In genomic region chr16:2019919-2020831, GRCh38 we compare ENCODE assay signal across 1 cellular context.
TF ChIP-seq lines count a peak whose summit lies in the region.

No MANE protein-coding gene starts in this region.

TF ChIP-seq in K562, 482 proteins besides CTCF, POLR2A, EP300 and RAD21 (continued from another document and continues in another):
- no peak for TF ChIP-seq MNT (conservative IDR thresholded peaks at IDR 0.05)
- no peak for TF ChIP-seq ZNF143 (CRISPR knock-in tag; IDR thresholded peaks at IDR 0.05)
- TF ChIP-seq ZBTB43 (CRISPR knock-in tag; IDR thresholded peaks at IDR 0.05) = no peak
- TF ChIP-seq DEAF1 (CRISPR knock-in tag; IDR thresholded peaks at IDR 0.05) = no peak
- no peak for TF ChIP-seq TEAD2 (tag; IDR thresholded peaks at IDR 0.05)
- no peak for TF ChIP-seq TEAD1 (CRISPR knock-in tag; IDR thresholded peaks at IDR 0.05)
- TF ChIP-seq MCM7 (IDR thresholded peaks at IDR 0.05) = no peak
- TF ChIP-seq ZNF586 (CRISPR knock-in tag; conservative IDR thresholded peaks at IDR 0.05) = no peak
- no peak for TF ChIP-seq ZNF311 (CRISPR knock-in tag; IDR thresholded peaks at IDR 0.05)
- TF ChIP-seq ZFP36 (IDR thresholded peaks at IDR 0.05; ENCODE audit: low read depth, low read length, partially characterized antibody) = no peak
- peak; percentile 99 for TF ChIP-seq ZBTB33 (CRISPR knock-in tag; IDR thresholded peaks at IDR 0.05)
- no peak for TF ChIP-seq EZH2 (IDR thresholded peaks at IDR 0.05; ENCODE audit: borderline replicate concordance, low read depth, low read length)
- TF ChIP-seq, protein P1, sequence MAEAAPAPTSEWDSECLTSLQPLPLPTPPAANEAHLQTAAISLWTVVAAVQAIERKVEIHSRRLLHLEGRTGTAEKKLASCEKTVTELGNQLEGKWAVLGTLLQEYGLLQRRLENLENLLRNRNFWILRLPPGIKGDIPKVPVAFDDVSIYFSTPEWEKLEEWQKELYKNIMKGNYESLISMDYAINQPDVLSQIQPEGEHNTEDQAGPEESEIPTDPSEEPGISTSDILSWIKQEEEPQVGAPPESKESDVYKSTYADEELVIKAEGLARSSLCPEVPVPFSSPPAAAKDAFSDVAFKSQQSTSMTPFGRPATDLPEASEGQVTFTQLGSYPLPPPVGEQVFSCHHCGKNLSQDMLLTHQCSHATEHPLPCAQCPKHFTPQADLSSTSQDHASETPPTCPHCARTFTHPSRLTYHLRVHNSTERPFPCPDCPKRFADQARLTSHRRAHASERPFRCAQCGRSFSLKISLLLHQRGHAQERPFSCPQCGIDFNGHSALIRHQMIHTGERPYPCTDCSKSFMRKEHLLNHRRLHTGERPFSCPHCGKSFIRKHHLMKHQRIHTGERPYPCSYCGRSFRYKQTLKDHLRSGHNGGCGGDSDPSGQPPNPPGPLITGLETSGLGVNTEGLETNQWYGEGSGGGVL (CRISPR knock-in tag; IDR thresholded peaks at IDR 0.05) = no peak
- TF ChIP-seq ZFP30 (CRISPR knock-in tag; IDR thresholded peaks at IDR 0.05; ENCODE audit: borderline replicate concordance) = no peak
- peak; percentile 62 for TF ChIP-seq EGR1 (conservative IDR thresholded peaks at IDR 0.05)
- no peak for TF ChIP-seq ZNF589 (CRISPR knock-in tag; IDR thresholded peaks at IDR 0.05; ENCODE audit: low read depth)
- no peak for TF ChIP-seq DPF2 (IDR thresholded peaks at IDR 0.05)
- TF ChIP-seq HSF4 (CRISPR knock-in tag; IDR thresholded peaks at IDR 0.05; ENCODE audit: borderline replicate concordance) = no peak
- no peak for TF ChIP-seq TCFL5 (CRISPR knock-in tag; conservative IDR thresholded peaks at IDR 0.05)
- no peak for TF ChIP-seq XRCC3 (IDR thresholded peaks at IDR 0.05)
- no peak for TF ChIP-seq LEF1 (IDR thresholded peaks at IDR 0.05)
- no peak for TF ChIP-seq IRF1 (CRISPR knock-in tag; IDR thresholded peaks at IDR 0.05; ENCODE audit: borderline replicate concordance)
- no peak for TF ChIP-seq ZNF239 (CRISPR knock-in tag; IDR thresholded peaks at IDR 0.05)
- no peak for TF ChIP-seq ZHX1 (conservative IDR thresholded peaks at IDR 0.05; ENCODE audit: low read length)
- no peak for TF ChIP-seq IRF9 (tag; IDR thresholded peaks at IDR 0.05)
- TF ChIP-seq SIN3A (IDR thresholded peaks at IDR 0.05; ENCODE audit: borderline replicate concordance in 2 of 2, control insufficient read depth in 1 of 2, low read depth in 2 of 2, low read length in 2 of 2) = no peak
- TF ChIP-seq ARNT (IDR thresholded peaks at IDR 0.05) = no peak
- TF ChIP-seq ZNF644 (tag; IDR thresholded peaks at IDR 0.05; ENCODE audit: low read depth) = no peak
- no peak for TF ChIP-seq NEUROD1 (IDR thresholded peaks at IDR 0.05; ENCODE audit: borderline replicate concordance, low read depth, low read length, partially characterized antibody)
- TF ChIP-seq BCL6 (CRISPR knock-in tag; IDR thresholded peaks at IDR 0.05) = no peak
- no peak for TF ChIP-seq ZNF778 (CRISPR knock-in tag; IDR thresholded peaks at IDR 0.05)
- TF ChIP-seq THRB (CRISPR knock-in tag; conservative IDR thresholded peaks at IDR 0.05) = no peak
- TF ChIP-seq FOXJ2 (tag; IDR thresholded peaks at IDR 0.05) = no peak
- TF ChIP-seq, protein P2, sequence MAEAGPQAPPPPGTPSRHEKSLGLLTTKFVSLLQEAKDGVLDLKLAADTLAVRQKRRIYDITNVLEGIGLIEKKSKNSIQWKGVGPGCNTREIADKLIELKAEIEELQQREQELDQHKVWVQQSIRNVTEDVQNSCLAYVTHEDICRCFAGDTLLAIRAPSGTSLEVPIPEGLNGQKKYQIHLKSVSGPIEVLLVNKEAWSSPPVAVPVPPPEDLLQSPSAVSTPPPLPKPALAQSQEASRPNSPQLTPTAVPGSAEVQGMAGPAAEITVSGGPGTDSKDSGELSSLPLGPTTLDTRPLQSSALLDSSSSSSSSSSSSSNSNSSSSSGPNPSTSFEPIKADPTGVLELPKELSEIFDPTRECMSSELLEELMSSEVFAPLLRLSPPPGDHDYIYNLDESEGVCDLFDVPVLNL (CRISPR knock-in tag; IDR thresholded peaks at IDR 0.05; ENCODE audit: low read depth) = no peak
- no peak for TF ChIP-seq PATZ1 (CRISPR knock-in tag; IDR thresholded peaks at IDR 0.05; ENCODE audit: borderline replicate concordance)
- TF ChIP-seq ARHGAP35 (IDR thresholded peaks at IDR 0.05; ENCODE audit: partially characterized antibody) = no peak
- TF ChIP-seq ZNF717 (CRISPR knock-in tag; IDR thresholded peaks at IDR 0.05) = no peak
- no peak for TF ChIP-seq FOXJ3 (CRISPR knock-in tag; IDR thresholded peaks at IDR 0.05)
- no peak for TF ChIP-seq MLX (CRISPR knock-in tag; conservative IDR thresholded peaks at IDR 0.05)
- TF ChIP-seq CREB1 (IDR thresholded peaks at IDR 0.05) = no peak
- no peak for TF ChIP-seq CREB1 (CRISPR knock-in tag; IDR thresholded peaks at IDR 0.05)
- TF ChIP-seq PHB2 (IDR thresholded peaks at IDR 0.05; ENCODE audit: low read depth) = no peak
- TF ChIP-seq, protein P3, sequence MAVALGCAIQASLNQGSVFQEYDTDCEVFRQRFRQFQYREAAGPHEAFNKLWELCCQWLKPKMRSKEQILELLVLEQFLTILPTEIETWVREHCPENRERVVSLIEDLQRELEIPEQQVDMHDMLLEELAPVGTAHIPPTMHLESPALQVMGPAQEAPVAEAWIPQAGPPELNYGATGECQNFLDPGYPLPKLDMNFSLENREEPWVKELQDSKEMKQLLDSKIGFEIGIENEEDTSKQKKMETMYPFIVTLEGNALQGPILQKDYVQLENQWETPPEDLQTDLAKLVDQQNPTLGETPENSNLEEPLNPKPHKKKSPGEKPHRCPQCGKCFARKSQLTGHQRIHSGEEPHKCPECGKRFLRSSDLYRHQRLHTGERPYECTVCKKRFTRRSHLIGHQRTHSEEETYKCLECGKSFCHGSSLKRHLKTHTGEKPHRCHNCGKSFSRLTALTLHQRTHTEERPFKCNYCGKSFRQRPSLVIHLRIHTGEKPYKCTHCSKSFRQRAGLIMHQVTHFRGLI (CRISPR knock-in tag; IDR thresholded peaks at IDR 0.05) = no peak
- no peak for TF ChIP-seq PTTG1 (tag; IDR thresholded peaks at IDR 0.05; ENCODE audit: low read depth)
